In the genomic region with DNA sequence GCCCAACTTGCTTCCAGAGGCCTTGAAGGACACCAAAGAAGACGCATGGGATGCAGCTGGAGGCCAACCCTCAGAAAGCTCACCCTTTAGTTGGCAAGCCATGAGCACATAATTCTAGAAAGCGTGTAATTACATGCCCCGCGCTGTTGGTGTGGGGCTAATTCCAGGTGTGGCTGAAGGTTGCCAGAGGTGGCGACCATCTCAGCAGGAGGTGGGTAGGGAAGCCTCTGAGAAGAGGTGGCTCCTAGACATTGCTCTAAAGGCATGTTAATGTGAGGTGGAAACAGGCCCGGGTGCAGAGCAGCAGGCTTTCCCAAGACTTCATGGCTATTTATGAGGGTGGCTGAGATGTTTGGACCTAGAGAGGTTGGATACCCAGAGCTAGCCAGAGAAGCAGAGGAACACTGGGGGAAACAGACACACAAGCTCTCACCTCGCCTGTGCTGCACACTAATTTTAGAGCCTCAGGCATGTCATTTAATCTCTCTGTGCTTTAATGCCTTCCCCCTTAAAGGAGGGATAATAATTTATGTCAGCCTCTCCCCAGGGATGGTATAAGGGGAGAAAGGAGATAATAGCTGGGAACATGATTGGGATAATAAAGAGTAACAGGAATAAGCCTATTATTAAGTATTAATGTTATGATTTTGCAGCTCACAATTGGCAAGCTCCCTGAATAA, we compare ENCODE assay signal across 1 cellular context.
TF ChIP-seq lines count a peak whose summit lies in the region.

No MANE protein-coding gene starts in this region.

TF ChIP-seq in GM23338, 12 proteins besides CTCF, POLR2A, EP300 and RAD21 (continued from another document):
- TF ChIP-seq, protein P1, sequence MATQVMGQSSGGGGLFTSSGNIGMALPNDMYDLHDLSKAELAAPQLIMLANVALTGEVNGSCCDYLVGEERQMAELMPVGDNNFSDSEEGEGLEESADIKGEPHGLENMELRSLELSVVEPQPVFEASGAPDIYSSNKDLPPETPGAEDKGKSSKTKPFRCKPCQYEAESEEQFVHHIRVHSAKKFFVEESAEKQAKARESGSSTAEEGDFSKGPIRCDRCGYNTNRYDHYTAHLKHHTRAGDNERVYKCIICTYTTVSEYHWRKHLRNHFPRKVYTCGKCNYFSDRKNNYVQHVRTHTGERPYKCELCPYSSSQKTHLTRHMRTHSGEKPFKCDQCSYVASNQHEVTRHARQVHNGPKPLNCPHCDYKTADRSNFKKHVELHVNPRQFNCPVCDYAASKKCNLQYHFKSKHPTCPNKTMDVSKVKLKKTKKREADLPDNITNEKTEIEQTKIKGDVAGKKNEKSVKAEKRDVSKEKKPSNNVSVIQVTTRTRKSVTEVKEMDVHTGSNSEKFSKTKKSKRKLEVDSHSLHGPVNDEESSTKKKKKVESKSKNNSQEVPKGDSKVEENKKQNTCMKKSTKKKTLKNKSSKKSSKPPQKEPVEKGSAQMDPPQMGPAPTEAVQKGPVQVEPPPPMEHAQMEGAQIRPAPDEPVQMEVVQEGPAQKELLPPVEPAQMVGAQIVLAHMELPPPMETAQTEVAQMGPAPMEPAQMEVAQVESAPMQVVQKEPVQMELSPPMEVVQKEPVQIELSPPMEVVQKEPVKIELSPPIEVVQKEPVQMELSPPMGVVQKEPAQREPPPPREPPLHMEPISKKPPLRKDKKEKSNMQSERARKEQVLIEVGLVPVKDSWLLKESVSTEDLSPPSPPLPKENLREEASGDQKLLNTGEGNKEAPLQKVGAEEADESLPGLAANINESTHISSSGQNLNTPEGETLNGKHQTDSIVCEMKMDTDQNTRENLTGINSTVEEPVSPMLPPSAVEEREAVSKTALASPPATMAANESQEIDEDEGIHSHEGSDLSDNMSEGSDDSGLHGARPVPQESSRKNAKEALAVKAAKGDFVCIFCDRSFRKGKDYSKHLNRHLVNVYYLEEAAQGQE (IDR thresholded peaks at IDR 0.05; ENCODE audit: unreplicated experiment) = no peak
- no peak for TF ChIP-seq JUNB (IDR thresholded peaks at IDR 0.05; ENCODE audit: unreplicated experiment)
- TF ChIP-seq STAT1 (IDR thresholded peaks at IDR 0.05; ENCODE audit: unreplicated experiment) = no peak
- TF ChIP-seq EZH2phosphoT487 (IDR thresholded peaks at IDR 0.05; ENCODE audit: unreplicated experiment) = no peak
- TF ChIP-seq CREB1 (CRISPR knock-in tag; IDR thresholded peaks at IDR 0.05; ENCODE audit: low read depth) = no peak
- TF ChIP-seq EZH2 (IDR thresholded peaks at IDR 0.05; ENCODE audit: low read depth, unreplicated experiment) = no peak
- no peak for TF ChIP-seq NANOG (IDR thresholded peaks at IDR 0.05; ENCODE audit: borderline replicate concordance)
- TF ChIP-seq, protein P2, sequence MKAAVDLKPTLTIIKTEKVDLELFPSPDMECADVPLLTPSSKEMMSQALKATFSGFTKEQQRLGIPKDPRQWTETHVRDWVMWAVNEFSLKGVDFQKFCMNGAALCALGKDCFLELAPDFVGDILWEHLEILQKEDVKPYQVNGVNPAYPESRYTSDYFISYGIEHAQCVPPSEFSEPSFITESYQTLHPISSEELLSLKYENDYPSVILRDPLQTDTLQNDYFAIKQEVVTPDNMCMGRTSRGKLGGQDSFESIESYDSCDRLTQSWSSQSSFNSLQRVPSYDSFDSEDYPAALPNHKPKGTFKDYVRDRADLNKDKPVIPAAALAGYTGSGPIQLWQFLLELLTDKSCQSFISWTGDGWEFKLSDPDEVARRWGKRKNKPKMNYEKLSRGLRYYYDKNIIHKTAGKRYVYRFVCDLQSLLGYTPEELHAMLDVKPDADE (IDR thresholded peaks at IDR 0.05) = no peak
